ENCODE assay signal across 8 cellular contexts in the genomic region with DNA sequence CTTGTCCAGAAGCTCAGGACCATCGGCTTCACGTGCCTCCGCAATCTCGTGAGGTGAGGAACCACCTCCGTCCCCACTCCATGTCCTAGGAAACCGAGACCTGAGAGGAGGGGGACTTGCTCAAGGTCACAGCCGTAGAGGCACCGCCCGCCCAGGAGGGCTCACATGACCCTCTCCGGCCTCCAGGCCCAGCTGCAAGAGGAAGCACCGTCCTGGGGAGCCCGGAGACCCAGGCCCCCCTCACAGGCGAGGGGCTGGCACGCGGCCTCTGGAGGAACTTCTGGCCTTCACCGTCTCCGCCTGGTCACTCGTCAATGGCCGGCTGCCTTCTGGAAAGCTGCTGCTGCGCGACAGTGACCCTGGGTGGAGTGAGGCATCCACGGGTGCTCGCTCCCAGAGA. TPM values are rescaled to one million over a fixed set of nuclear protein-coding genes. Genes with fewer than 3 reads are reported as not detected.
A peak's percentile ranks its signal among the peaks of the same experiment; 100 is the strongest.
DNase-seq lines count a peak whose midpoint lies in the region; ATAC-seq and TF ChIP-seq lines count a peak whose summit lies in the region.

No MANE protein-coding gene starts in this region.

- H3K4me3 ChIP-seq in OCI-LY3 (ENCODE audit: low read length) (peak overlapping the region; percentile 78), tibial artery (peak overlapping the region; percentile 26)

- no peak for TF ChIP-seq CTCF in OCI-LY3 (IDR thresholded peaks at IDR 0.05; ENCODE audit: low read depth, low read length)
- TF ChIP-seq CTCF in tibial artery (IDR thresholded peaks at IDR 0.05), result no peak

- no peaks in the 10 kb centered on the region for H3K27me3 Mint-ChIP-seq in activated naive CD4-positive, alpha-beta T cell treated with anti-CD3 and anti-CD28 coated beads for 36 hours (ENCODE audit: low read depth)

- no peaks in the 10 kb centered on the region for H3K36me3 ChIP-seq in OCI-LY3 (replicated peaks; ENCODE audit: low read depth, low read length)
- H3K36me3 ChIP-seq in tibial artery, result no peaks in the 10 kb centered on the region

- H3K9me3 Mint-ChIP-seq in activated naive CD4-positive, alpha-beta T cell treated with anti-CD3 and anti-CD28 coated beads for 36 hours, result no peaks in the 10 kb centered on the region

- H3K27ac ChIP-seq in OCI-LY3 (ENCODE audit: low read length), result no peak overlapping the region
- no peak overlapping the region for H3K27ac ChIP-seq in tibial artery

- no peaks in the 10 kb centered on the region for H3K9me3 ChIP-seq in OCI-LY3 (ENCODE audit: insufficient read depth, low read length)
- no peaks in the 10 kb centered on the region for H3K9me3 ChIP-seq in tibial artery

- CTCF ChIA-PET in activated naive CD4-positive, alpha-beta T cell treated with anti-CD3 and anti-CD28 coated beads for 36 hours (lab: Charles Lee), result interaction anchor here (1.0 to 2.2 kb wide), 3 partner anchors 14 to 22 kb away, joined by 3 to 6 read pairs (median 3); no protein-coding TSS in a partner anchor

- H3K27ac Mint-ChIP-seq in activated naive CD4-positive, alpha-beta T cell treated with anti-CD3 and anti-CD28 coated beads for 36 hours, result no peak overlapping the region

- H2AFZ ChIP-seq in OCI-LY3 (ENCODE audit: low read depth, low read length), result peak overlapping the region; percentile 68

- peaks cover 39% of the 10 kb centered on the region for H3K4me1 ChIP-seq in OCI-LY3 (ENCODE audit: low read length)
- H3K4me1 ChIP-seq in tibial artery, result peaks cover 0 to 6% (median 2%) of the 10 kb centered on the region in 4 donors

- H3K27me3 ChIP-seq in OCI-LY3 (ENCODE audit: low read depth, low read length) (no peaks in the 10 kb centered on the region), tibial artery (no peaks in the 10 kb centered on the region)

- peak overlapping the region; percentile 89 for H3K4me2 ChIP-seq in OCI-LY3 (ENCODE audit: low read length)

- H4K20me1 ChIP-seq in OCI-LY3 (ENCODE audit: insufficient read depth, low read length), result no peaks in the 10 kb centered on the region

- no peak for DNase-seq in activated naive CD4-positive, alpha-beta T cell treated with anti-CD3 and anti-CD28 coated beads for 36 hours
- no peak for DNase-seq in activated naive CD4-positive, alpha-beta T cell treated with anti-CD3 and anti-CD28 coated beads, Interleukin-2, amount 50 U/mL, for 16 hours
- DNase-seq in left ventricle myocardium superior (peak; percentile 45), tibial artery (peak in 1 of 2 donors; percentile 30), mucosa of gallbladder (ENCODE audit: low spot score) (no peak)

- intact Hi-C loops in activated naive CD4-positive, alpha-beta T cell treated with anti-CD3 and anti-CD28 coated beads for 36 hours (cut with micrococcal nuclease), result loop anchor here (1.0 to 5.0 kb wide), 7 partner anchors 14 to 250 kb away; partner anchors contain the start of gene POMT1
- intact Hi-C loops in left ventricle myocardium superior (cut with micrococcal nuclease) (no loop called here), tibial artery (cut with DNase I; ENCODE audit: low total_unique reads) (no loop called here)

- no peak for ATAC-seq in left ventricle myocardium superior
- no peak for ATAC-seq in HG03025 (IDR thresholded peaks at IDR 0.05; ENCODE audit: low FRiP score, unreplicated experiment)
- ATAC-seq in HG03196 (IDR thresholded peaks at IDR 0.05; ENCODE audit: unreplicated experiment), result no peak

- peak overlapping the region; percentile 77 for H3K4me3 Mint-ChIP-seq in activated naive CD4-positive, alpha-beta T cell treated with anti-CD3 and anti-CD28 coated beads for 36 hours

- H3K9ac ChIP-seq in OCI-LY3 (ENCODE audit: low read length), result peak overlapping the region; percentile 62

- no peaks in the 10 kb centered on the region for H3K79me2 ChIP-seq in OCI-LY3 (ENCODE audit: low read length)

- peaks cover 1% of the 10 kb centered on the region for H3K36me3 Mint-ChIP-seq in activated naive CD4-positive, alpha-beta T cell treated with anti-CD3 and anti-CD28 coated beads for 36 hours (ENCODE audit: low read depth)

- H3K4me1 Mint-ChIP-seq in activated naive CD4-positive, alpha-beta T cell treated with anti-CD3 and anti-CD28 coated beads for 36 hours (ENCODE audit: low read depth), result peaks cover 29% of the 10 kb centered on the region

RNA-seq across cellular contexts. Expression of gene FAM78A, which starts 24.2 kb away (rescaled TPM):
- total RNA-seq in activated naive CD4-positive, alpha-beta T cell treated with anti-CD3 and anti-CD28 coated beads for 36 hours, result 10 to 100 TPM; 24.1 to 24.7 TPM
- total RNA-seq in left ventricle myocardium superior (69.1 TPM), mucosa of gallbladder (7.5 TPM)

RNA-seq across cellular contexts. Expression of gene PLPP7, which starts 37.4 kb away (rescaled TPM):
- under 1 TPM; 0.25 to 0.26 TPM for total RNA-seq in activated naive CD4-positive, alpha-beta T cell treated with anti-CD3 and anti-CD28 coated beads for 36 hours
- total RNA-seq in left ventricle myocardium superior (127 TPM), mucosa of gallbladder (7.2 TPM)

Comparison
In these comparisons a context has a peak if more than half of its experiments do, and no peak if none do; other contexts are left out.
1. RNA of gene PLPP7, which starts 37.4 kb away (total RNA-seq): 127 TPM in left ventricle myocardium superior (single experiment); 7.2 TPM in mucosa of gallbladder (single experiment) and 0.25 to 0.26 TPM in activated naive CD4-positive, alpha-beta T cell treated with anti-CD3 and anti-CD28 coated beads for 36 hours; every median in the first group is over 10 times any median in the second.